Comparison of ENCODE assay signal across 8 cellular contexts in the genomic region with DNA sequence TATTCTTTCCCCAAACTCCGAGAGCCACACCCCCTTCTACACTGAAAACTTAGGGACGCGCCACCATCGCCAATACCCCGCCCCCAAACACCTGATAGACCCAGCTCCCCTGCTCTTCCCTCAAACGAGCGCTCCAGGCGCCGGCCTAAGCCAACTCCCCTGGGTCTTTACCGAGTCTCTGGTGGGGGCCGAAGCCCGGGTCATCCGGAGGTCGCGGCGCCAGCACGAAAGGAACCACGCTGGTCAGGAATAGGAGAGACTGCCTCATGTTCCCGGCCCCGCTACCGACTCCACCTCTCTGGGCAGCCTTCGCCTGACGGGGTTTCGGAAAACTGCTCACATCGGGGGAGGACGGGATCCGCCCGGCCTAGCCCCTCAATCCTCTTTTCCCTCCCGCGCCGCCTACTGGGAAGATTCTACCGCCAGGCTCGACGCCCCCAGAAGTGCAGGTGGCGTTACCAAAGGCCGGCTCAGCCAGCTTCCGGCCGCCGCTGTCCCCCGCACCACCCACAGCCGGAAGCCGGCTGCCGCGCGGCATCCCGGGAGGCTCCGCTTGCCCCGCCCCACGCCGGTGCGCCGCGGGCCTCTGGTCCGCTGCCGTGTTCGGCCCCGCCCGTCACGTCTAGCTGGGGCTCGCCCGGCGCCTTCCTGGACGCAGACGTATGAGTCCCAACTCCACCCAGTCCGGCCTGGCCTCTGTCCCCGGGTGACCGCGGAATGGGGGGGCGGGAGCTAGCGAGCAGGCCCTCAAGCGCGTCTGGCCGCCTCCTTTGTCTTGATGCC. TPM values are rescaled to one million over a fixed set of nuclear protein-coding genes. Genes with fewer than 3 reads are reported as not detected.
DNase-seq lines count a peak whose midpoint lies in the region; ATAC-seq, FAIRE-seq and TF ChIP-seq lines count a peak whose summit lies in the region.

A gene (minus strand): TSS at position 493 of the 783 bp plus-strand sequence. CDS start 225 bp downstream, at position 268.

- WGBS in adrenal gland, 4 donors = 0% methylated on average over 11 to 72 of the region's 73 CpGs
- 0 to 1% methylated on average over 60 to 73 of the region's 73 CpGs for WGBS in heart right ventricle, 2 donors

- peak; percentile 93 for FAIRE-seq in GM12891 (lab: Jason Lieb, UNC)

- peak within 1 kb of the TSS; percentile 76 to 94 (median 83) for H3K4me3 ChIP-seq in adrenal gland
- H3K4me3 ChIP-seq in heart right ventricle = peak within 1 kb of the TSS; percentile 69 to 95 (median 86)

- H3K36me3 Mint-ChIP-seq in T-cell (peaks cover 2% of the 10 kb centered on the region), progenitor cell of endocrine pancreas (ENCODE audit: insufficient read depth) (peaks cover 3% of the 10 kb centered on the region)

- no peaks in the 10 kb centered on the region for H3K9me3 ChIP-seq in adrenal gland (replicated peaks in 1 of 3)
- no peaks in the 10 kb centered on the region for H3K9me3 ChIP-seq in heart right ventricle

- peak within 1 kb of the TSS; percentile 93 to 94 for H3K27ac Mint-ChIP-seq in T-cell
- H3K27ac Mint-ChIP-seq in progenitor cell of endocrine pancreas = peak within 1 kb of the TSS; percentile 100

- no peaks in the 10 kb centered on the region for H3K36me3 ChIP-seq in adrenal gland (replicated peaks in 1 of 2)
- no peaks in the 10 kb centered on the region for H3K36me3 ChIP-seq in heart right ventricle

- H3K27me3 Mint-ChIP-seq in T-cell = no peaks in the 10 kb centered on the region
- no peaks in the 10 kb centered on the region for H3K27me3 Mint-ChIP-seq in progenitor cell of endocrine pancreas

- H3K27ac ChIP-seq in adrenal gland (peak within 1 kb of the TSS; percentile 96 to 99 (median 97)), heart right ventricle (peak within 1 kb of the TSS; percentile 95 to 100 (median 99))

- H3K27me3 ChIP-seq in adrenal gland (no peaks in the 10 kb centered on the region), heart right ventricle (no peaks in the 10 kb centered on the region)

- H3K4me3 Mint-ChIP-seq in T-cell (peak within 1 kb of the TSS; percentile 95 to 97 (median 95)), progenitor cell of endocrine pancreas (ENCODE audit: low read depth) (peak within 1 kb of the TSS; percentile 96)

- CTCF ChIA-PET in T-cell (lab: Charles Lee) = interaction anchor here (0.5 to 1.3 kb wide), 6 partner anchors 14 to 162 kb away, joined by 3 to 5 read pairs (median 3); no protein-coding TSS in a partner anchor

- peak; percentile 81 for TF ChIP-seq POLR2A in GM12891 (IDR thresholded peaks at IDR 0.05; ENCODE audit: low read depth, low read length)
- TF ChIP-seq POLR2A in adrenal gland (IDR thresholded peaks at IDR 0.05) = peak; percentile 82 to 98

- POLR2A ChIA-PET in T-cell (lab: Charles Lee) = interaction anchor here in 1 of 2 donors (0.6 to 2.8 kb wide), 8 partner anchors 15 to 894 kb away, joined by 3 to 17 read pairs (median 3); a partner anchor contains a TSS

- TF ChIP-seq CTCF in adrenal gland (IDR thresholded peaks at IDR 0.05) (peak in 4 of 6 experiments; percentile 25 to 82 (median 68)), heart right ventricle (IDR thresholded peaks at IDR 0.05) (peak; percentile 28 to 68 (median 55)), progenitor cell of endocrine pancreas (IDR thresholded peaks at IDR 0.05; ENCODE audit: unreplicated experiment) (peak; percentile 60)

- ATAC-seq in HG02798 (IDR thresholded peaks at IDR 0.05; ENCODE audit: poor library complexity, unreplicated experiment) = peak; percentile 92
- peak; percentile 94 to 97 (median 96) for ATAC-seq in T-cell (replicated peaks in 1 of 4)
- ATAC-seq in heart right ventricle = peak; percentile 96 to 98 (median 97)

- DNase-seq in GM12891 (ENCODE audit: insufficient read length, low spot score) (peak; percentile 76), NCI-H1417 treated with DMSO at 0.1 percent for 48 hours (lab: John Stamatoyannopoulos, UW) (peak; percentile 85), T-cell (peak; percentile 56 to 85 (median 74)), adrenal gland (peak; percentile 96 to 98 (median 97)), heart right ventricle (peak; percentile 97), progenitor cell of endocrine pancreas (ENCODE audit: low spot score, unreplicated experiment) (peak; percentile 91), ureter (ENCODE audit: low spot score) (peak; percentile 96)

- H3K9me3 Mint-ChIP-seq in T-cell (no peaks in the 10 kb centered on the region), progenitor cell of endocrine pancreas (ENCODE audit: low read depth) (no peaks in the 10 kb centered on the region)

- peaks cover 32 to 58% of the 10 kb centered on the region in 2 donors for H3K4me1 ChIP-seq in adrenal gland (replicated peaks in 1 of 2)
- H3K4me1 ChIP-seq in heart right ventricle = peaks cover 4 to 59% (median 52%) of the 10 kb centered on the region in 9 donors

- intact Hi-C loops in adrenal gland (cut with DNase I) (loop anchor here in 1 of 2 donors (2.0 kb wide), 1 partner anchor 17 kb away; no protein-coding TSS in a partner anchor), heart right ventricle (cut with DNase I) (loop anchor here in 7 of 10 donors (1.0 to 10.0 kb wide), 9 partner anchors 19 to 219 kb away; a partner anchor contains a TSS)

- H3K4me1 Mint-ChIP-seq in T-cell (peaks cover 52 to 60% (median 53%) of the 10 kb centered on the region in 3 donors), progenitor cell of endocrine pancreas (ENCODE audit: low read depth) (peaks cover 36% of the 10 kb centered on the region)

TF ChIP-seq in GM12891, 5 proteins besides CTCF, POLR2A, EP300 and RAD21:
- TF ChIP-seq TAF1 (IDR thresholded peaks at IDR 0.05; ENCODE audit: low read depth, low read length) = no peak; the same call in 1 of the 2 replicates
- peak; percentile 32 for TF ChIP-seq PAX5 (IDR thresholded peaks at IDR 0.05; ENCODE audit: insufficient read depth, low read length, severe bottlenecking)
- TF ChIP-seq POU2F2 (IDR thresholded peaks at IDR 0.05; ENCODE audit: low read depth, low read length) = 0 out of 2 replicates have a peak, but pooled peaks have one; percentile 37
- peak; percentile 82 for TF ChIP-seq POLR2AphosphoS5 (IDR thresholded peaks at IDR 0.05; ENCODE audit: low read depth, low read length)
- TF ChIP-seq SPI1 (IDR thresholded peaks at IDR 0.05; ENCODE audit: low read depth, low read length) = no peak

RNA-seq across cellular contexts. Expression of the gene that starts here (rescaled TPM):
- polyA plus RNA-seq in GM12891 (2012; ENCODE audit: low read depth, missing spikeins) = 6.0 TPM
- 10 to 100 TPM; 26.5 to 34.5 (median 29.5) TPM for total RNA-seq in T-cell
- total RNA-seq in adrenal gland = 10 to 100 TPM; 14.5 to 30.0 (median 22.3) TPM
- 10 to 100 TPM; 10.6 to 15.0 (median 12.3) TPM for polyA plus RNA-seq in adrenal gland
- total RNA-seq in heart right ventricle = 10 to 100 TPM; 11.4 to 20.0 (median 14.6) TPM
- 1 to 10 TPM; 7.3 to 9.4 TPM for polyA plus RNA-seq in heart right ventricle
- 53.1 and 53.6 TPM in 2 replicates for total RNA-seq in progenitor cell of endocrine pancreas
- total RNA-seq in ureter = 41.7 TPM

Comparison
In these comparisons a context has a peak if more than half of its experiments do, and no peak if none do; other contexts are left out.
1. Peak in every context shown above with its lines: DNase-seq, ATAC-seq, H3K4me3 ChIP-seq and H3K27ac ChIP-seq.